In genomic region chr12:123900898-123901376, GRCh38 we compare ENCODE assay signal across 1 cellular context.
TF ChIP-seq lines count a peak whose summit lies in the region.

No MANE protein-coding gene starts in this region.

TF ChIP-seq in WTC11, 78 proteins besides CTCF, POLR2A, EP300 and RAD21 (continued from another document):
- no peak for TF ChIP-seq ZNF512 (CRISPR knock-in tag; IDR thresholded peaks at IDR 0.05; ENCODE audit: borderline replicate concordance)
- TF ChIP-seq ZNF281 (CRISPR knock-in tag; IDR thresholded peaks at IDR 0.05): no peak
- no peak for TF ChIP-seq ZNF425 (CRISPR knock-in tag; conservative IDR thresholded peaks at IDR 0.05)
- no peak for TF ChIP-seq ZNF317 (CRISPR knock-in tag; IDR thresholded peaks at IDR 0.05; ENCODE audit: borderline replicate concordance, low read depth)
- no peak for TF ChIP-seq ZNF232 (CRISPR knock-in tag; IDR thresholded peaks at IDR 0.05)
- TF ChIP-seq ETV6 (CRISPR knock-in tag; IDR thresholded peaks at IDR 0.05): no peak
- TF ChIP-seq NFYB (CRISPR knock-in tag; conservative IDR thresholded peaks at IDR 0.05; ENCODE audit: low read depth): peak; percentile 64
- TF ChIP-seq USF1 (CRISPR knock-in tag; IDR thresholded peaks at IDR 0.05): peak; percentile 88
- no peak for TF ChIP-seq E2F4 (CRISPR knock-in tag; IDR thresholded peaks at IDR 0.05; ENCODE audit: borderline replicate concordance, low read depth)
- no peak for TF ChIP-seq OVOL2 (CRISPR knock-in tag; IDR thresholded peaks at IDR 0.05; ENCODE audit: borderline replicate concordance)
- no peak for TF ChIP-seq ERG (CRISPR knock-in tag; IDR thresholded peaks at IDR 0.05)
- no peak for TF ChIP-seq PRRX2 (CRISPR knock-in tag; IDR thresholded peaks at IDR 0.05)
